Comparison of ENCODE assay signal across 24 cellular contexts in genomic region chr20:61598586-61598985, GRCh38.
"Had no signal": no experiment of that assay in that cellular context is flagged by ENCODE, and none has a peak within 500 bp of the region (broad histone marks: within the 10 kb centered on the region; RNA-seq: fewer than 3 reads in every experiment).

No MANE protein-coding gene starts in this region.

- H3K4me1 Mint-ChIP-seq: mesothelial cell of epicardium; naive B cell; nephron; stimulated activated effector memory CD8-positive, alpha-beta T cell treated with anti-CD3 and anti-CD28 coated beads, Interleukin-12 subunit alpha, Interleukin-12 subunit beta, amount 100 ng/mL, for 72 hours had no signal

- H3K4me2 ChIP-seq: neural progenitor cell, smooth muscle cell had no signal

- H3K36me3 ChIP-seq: heart left ventricle, left lung, neural progenitor cell, ovary, right atrium auricular region, right lobe of liver, suprapubic skin, thoracic aorta, tibial artery, upper lobe of right lung had no signal

- H3K27ac Mint-ChIP-seq: mesothelial cell of epicardium; naive B cell; nephron; neural progenitor cell; progenitor cell of endocrine pancreas; stimulated activated effector memory CD8-positive, alpha-beta T cell treated with anti-CD3 and anti-CD28 coated beads, Interleukin-12 subunit alpha, Interleukin-12 subunit beta, amount 100 ng/mL, for 72 hours; stimulated activated naive CD8-positive, alpha-beta T cell treated with anti-CD3 and anti-CD28 coated beads, Interleukin-15, Interleukin-2, amounts not matched to agents 100 ng/mL and 50 ng/mL, for 24 hours had no signal

- H2AFZ ChIP-seq: neural progenitor cell had no signal

- H3K9me3 Mint-ChIP-seq: stimulated activated naive CD8-positive, alpha-beta T cell treated with anti-CD3 and anti-CD28 coated beads, Interleukin-15, Interleukin-2, amounts not matched to agents 100 ng/mL and 50 ng/mL, for 24 hours had no signal

- DNase-seq: left colon; left lung; mesendoderm; naive B cell; ovary; stimulated activated CD4-positive, alpha-beta T cell treated with anti-CD3 and anti-CD28 coated beads, Interleukin-2, amount 100 ng/mL, for 24 hours; stimulated activated CD4-positive, alpha-beta T cell treated with anti-CD3 and anti-CD28 coated beads, Interleukin-4, amount 100 ng/mL, for 1 hour; stimulated activated naive CD4-positive, alpha-beta T cell; tibial artery; trophoblast cell; upper lobe of right lung had no signal

- H3K27ac ChIP-seq: heart left ventricle, left lung, neural progenitor cell, ovary, right atrium auricular region, right lobe of liver, suprapubic skin, thoracic aorta, tibial artery, upper lobe of right lung had no signal

- H3K4me3 ChIP-seq: heart left ventricle, left lung, lung, neural progenitor cell, ovary, right atrium auricular region, right lobe of liver, smooth muscle cell, suprapubic skin, thoracic aorta, tibial artery, upper lobe of right lung had no signal

- H3K36me3 Mint-ChIP-seq: mesothelial cell of epicardium; stimulated activated effector memory CD8-positive, alpha-beta T cell treated with anti-CD3 and anti-CD28 coated beads, Interleukin-12 subunit alpha, Interleukin-12 subunit beta, amount 100 ng/mL, for 72 hours had no signal

- H3K27me3 Mint-ChIP-seq: naive B cell; progenitor cell of endocrine pancreas; stimulated activated naive CD8-positive, alpha-beta T cell treated with anti-CD3 and anti-CD28 coated beads, Interleukin-15, Interleukin-2, amounts not matched to agents 100 ng/mL and 50 ng/mL, for 24 hours had no signal

- H3K9me3 ChIP-seq: ovary, right lobe of liver, suprapubic skin, upper lobe of right lung had no signal

- H3K4me3 Mint-ChIP-seq: mesothelial cell of epicardium; nephron; neural progenitor cell; stimulated activated effector memory CD8-positive, alpha-beta T cell treated with anti-CD3 and anti-CD28 coated beads, Interleukin-12 subunit alpha, Interleukin-12 subunit beta, amount 100 ng/mL, for 72 hours; stimulated activated naive CD8-positive, alpha-beta T cell treated with anti-CD3 and anti-CD28 coated beads, Interleukin-15, Interleukin-2, amounts not matched to agents 100 ng/mL and 50 ng/mL, for 24 hours had no signal

- H3K27me3 ChIP-seq: neural progenitor cell, ovary, right atrium auricular region, right lobe of liver had no signal

- ATAC-seq: left colon; left lung; right lobe of liver; stimulated activated effector memory CD8-positive, alpha-beta T cell treated with anti-CD3 and anti-CD28 coated beads, Interleukin-12 subunit alpha, Interleukin-12 subunit beta, amount 100 ng/mL, for 72 hours; upper lobe of right lung had no signal

- H3K9ac ChIP-seq: neural progenitor cell had no signal
